In the genomic region with DNA sequence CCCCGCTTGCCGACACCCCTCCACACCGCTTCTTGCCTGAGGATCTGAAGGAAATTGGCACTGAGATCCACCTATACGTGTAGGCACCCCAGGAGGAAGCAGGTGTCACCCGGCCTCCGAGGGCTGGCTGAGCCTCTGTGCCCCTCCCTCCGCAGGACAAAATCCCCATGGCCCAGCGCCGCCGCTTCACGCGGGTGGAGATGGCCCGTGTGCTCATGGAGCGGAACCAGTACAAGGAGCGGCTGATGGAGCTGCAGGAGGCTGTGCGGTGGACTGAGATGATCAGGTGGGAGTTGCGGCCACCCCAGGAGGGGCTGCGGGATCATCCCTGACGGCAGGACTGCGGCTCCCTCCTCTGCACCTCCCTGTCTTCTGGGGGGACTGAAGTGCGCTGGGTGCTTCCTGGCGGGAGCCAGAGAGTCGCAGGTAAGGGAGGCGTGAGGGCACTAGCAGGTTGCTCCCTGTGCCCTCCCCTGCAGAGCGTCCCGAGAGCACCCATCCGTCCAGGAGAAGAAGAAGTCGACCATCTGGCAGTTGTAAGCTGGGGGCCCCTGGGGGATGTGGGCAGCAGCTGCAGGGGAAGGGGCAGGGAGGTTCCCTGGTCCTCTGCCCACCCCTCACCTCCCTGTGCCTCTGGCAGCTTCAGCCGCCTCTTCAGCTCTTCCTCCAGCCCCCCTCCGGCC, we compare ENCODE assay signal across 2 cellular contexts.
TF ChIP-seq lines count a peak whose summit lies in the region.

No MANE protein-coding gene starts in this region.

TF ChIP-seq in IMR-90, 13 proteins besides CTCF, POLR2A, EP300 and RAD21:
- TF ChIP-seq SMC3 (IDR thresholded peaks at IDR 0.05; ENCODE audit: low read depth, low read length) (no peak), RFX5 (IDR thresholded peaks at IDR 0.05; ENCODE audit: low read depth, low read length) (no peak), BHLHE40 (IDR thresholded peaks at IDR 0.05; ENCODE audit: low read depth, low read length) (no peak), MAZ (IDR thresholded peaks at IDR 0.05; ENCODE audit: borderline replicate concordance, low read depth, low read length) (no peak), MXI1 (IDR thresholded peaks at IDR 0.05; ENCODE audit: borderline replicate concordance, low read depth, low read length) (no peak), CHD1 (IDR thresholded peaks at IDR 0.05; ENCODE audit: low read depth, low read length) (no peak), CEBPB (IDR thresholded peaks at IDR 0.05; ENCODE audit: low read depth, low read length) (no peak), MAFK (IDR thresholded peaks at IDR 0.05; ENCODE audit: low read depth, low read length) (no peak), FOS (IDR thresholded peaks at IDR 0.05; ENCODE audit: low read depth, low read length) (no peak), NFE2L2 (IDR thresholded peaks at IDR 0.05; ENCODE audit: low read depth, low read length) (no peak), RCOR1 (IDR thresholded peaks at IDR 0.05; ENCODE audit: insufficient replicate concordance, low read length) (no peak)
- TF ChIP-seq, protein P1, sequence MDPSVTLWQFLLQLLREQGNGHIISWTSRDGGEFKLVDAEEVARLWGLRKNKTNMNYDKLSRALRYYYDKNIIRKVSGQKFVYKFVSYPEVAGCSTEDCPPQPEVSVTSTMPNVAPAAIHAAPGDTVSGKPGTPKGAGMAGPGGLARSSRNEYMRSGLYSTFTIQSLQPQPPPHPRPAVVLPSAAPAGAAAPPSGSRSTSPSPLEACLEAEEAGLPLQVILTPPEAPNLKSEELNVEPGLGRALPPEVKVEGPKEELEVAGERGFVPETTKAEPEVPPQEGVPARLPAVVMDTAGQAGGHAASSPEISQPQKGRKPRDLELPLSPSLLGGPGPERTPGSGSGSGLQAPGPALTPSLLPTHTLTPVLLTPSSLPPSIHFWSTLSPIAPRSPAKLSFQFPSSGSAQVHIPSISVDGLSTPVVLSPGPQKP (IDR thresholded peaks at IDR 0.05; ENCODE audit: borderline replicate concordance, low read depth, low read length) = no peak
- TF ChIP-seq, protein P2, sequence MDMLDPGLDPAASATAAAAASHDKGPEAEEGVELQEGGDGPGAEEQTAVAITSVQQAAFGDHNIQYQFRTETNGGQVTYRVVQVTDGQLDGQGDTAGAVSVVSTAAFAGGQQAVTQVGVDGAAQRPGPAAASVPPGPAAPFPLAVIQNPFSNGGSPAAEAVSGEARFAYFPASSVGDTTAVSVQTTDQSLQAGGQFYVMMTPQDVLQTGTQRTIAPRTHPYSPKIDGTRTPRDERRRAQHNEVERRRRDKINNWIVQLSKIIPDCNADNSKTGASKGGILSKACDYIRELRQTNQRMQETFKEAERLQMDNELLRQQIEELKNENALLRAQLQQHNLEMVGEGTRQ (IDR thresholded peaks at IDR 0.05; ENCODE audit: low read depth, low read length) = no peak

TF ChIP-seq in K562, 482 proteins besides CTCF, POLR2A, EP300 and RAD21:
- TF ChIP-seq CHD1 (IDR thresholded peaks at IDR 0.05; ENCODE audit: low read length) = no peak
- TF ChIP-seq MEIS2 (IDR thresholded peaks at IDR 0.05; ENCODE audit: partially characterized antibody) = no peak
- 0 out of 2 replicates have a peak, but pooled peaks have one; percentile 19 for TF ChIP-seq ZBTB1 (CRISPR knock-in tag; IDR thresholded peaks at IDR 0.05; ENCODE audit: borderline replicate concordance, low read depth)
- TF ChIP-seq ETV1 (tag; conservative IDR thresholded peaks at IDR 0.05; ENCODE audit: low read depth) = no peak
- TF ChIP-seq, protein P3, sequence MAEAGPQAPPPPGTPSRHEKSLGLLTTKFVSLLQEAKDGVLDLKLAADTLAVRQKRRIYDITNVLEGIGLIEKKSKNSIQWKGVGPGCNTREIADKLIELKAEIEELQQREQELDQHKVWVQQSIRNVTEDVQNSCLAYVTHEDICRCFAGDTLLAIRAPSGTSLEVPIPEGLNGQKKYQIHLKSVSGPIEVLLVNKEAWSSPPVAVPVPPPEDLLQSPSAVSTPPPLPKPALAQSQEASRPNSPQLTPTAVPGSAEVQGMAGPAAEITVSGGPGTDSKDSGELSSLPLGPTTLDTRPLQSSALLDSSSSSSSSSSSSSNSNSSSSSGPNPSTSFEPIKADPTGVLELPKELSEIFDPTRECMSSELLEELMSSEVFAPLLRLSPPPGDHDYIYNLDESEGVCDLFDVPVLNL (CRISPR knock-in tag; IDR thresholded peaks at IDR 0.05; ENCODE audit: low read depth) = no peak
- TF ChIP-seq, protein P4, sequence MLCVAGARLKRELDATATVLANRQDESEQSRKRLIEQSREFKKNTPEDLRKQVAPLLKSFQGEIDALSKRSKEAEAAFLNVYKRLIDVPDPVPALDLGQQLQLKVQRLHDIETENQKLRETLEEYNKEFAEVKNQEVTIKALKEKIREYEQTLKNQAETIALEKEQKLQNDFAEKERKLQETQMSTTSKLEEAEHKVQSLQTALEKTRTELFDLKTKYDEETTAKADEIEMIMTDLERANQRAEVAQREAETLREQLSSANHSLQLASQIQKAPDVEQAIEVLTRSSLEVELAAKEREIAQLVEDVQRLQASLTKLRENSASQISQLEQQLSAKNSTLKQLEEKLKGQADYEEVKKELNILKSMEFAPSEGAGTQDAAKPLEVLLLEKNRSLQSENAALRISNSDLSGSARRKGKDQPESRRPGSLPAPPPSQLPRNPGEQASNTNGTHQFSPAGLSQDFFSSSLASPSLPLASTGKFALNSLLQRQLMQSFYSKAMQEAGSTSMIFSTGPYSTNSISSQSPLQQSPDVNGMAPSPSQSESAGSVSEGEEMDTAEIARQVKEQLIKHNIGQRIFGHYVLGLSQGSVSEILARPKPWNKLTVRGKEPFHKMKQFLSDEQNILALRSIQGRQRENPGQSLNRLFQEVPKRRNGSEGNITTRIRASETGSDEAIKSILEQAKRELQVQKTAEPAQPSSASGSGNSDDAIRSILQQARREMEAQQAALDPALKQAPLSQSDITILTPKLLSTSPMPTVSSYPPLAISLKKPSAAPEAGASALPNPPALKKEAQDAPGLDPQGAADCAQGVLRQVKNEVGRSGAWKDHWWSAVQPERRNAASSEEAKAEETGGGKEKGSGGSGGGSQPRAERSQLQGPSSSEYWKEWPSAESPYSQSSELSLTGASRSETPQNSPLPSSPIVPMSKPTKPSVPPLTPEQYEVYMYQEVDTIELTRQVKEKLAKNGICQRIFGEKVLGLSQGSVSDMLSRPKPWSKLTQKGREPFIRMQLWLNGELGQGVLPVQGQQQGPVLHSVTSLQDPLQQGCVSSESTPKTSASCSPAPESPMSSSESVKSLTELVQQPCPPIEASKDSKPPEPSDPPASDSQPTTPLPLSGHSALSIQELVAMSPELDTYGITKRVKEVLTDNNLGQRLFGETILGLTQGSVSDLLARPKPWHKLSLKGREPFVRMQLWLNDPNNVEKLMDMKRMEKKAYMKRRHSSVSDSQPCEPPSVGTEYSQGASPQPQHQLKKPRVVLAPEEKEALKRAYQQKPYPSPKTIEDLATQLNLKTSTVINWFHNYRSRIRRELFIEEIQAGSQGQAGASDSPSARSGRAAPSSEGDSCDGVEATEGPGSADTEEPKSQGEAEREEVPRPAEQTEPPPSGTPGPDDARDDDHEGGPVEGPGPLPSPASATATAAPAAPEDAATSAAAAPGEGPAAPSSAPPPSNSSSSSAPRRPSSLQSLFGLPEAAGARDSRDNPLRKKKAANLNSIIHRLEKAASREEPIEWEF (CRISPR knock-in tag; IDR thresholded peaks at IDR 0.05) = no peak
- TF ChIP-seq, protein P5, sequence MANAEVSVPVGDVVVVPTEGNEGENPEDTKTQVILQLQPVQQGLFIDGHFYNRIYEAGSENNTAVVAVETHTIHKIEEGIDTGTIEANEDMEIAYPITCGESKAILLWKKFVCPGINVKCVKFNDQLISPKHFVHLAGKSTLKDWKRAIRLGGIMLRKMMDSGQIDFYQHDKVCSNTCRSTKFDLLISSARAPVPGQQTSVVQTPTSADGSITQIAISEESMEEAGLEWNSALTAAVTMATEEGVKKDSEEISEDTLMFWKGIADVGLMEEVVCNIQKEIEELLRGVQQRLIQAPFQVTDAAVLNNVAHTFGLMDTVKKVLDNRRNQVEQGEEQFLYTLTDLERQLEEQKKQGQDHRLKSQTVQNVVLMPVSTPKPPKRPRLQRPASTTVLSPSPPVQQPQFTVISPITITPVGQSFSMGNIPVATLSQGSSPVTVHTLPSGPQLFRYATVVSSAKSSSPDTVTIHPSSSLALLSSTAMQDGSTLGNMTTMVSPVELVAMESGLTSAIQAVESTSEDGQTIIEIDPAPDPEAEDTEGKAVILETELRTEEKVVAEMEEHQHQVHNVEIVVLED (CRISPR knock-in tag; IDR thresholded peaks at IDR 0.05) = no peak
